1 cellular context compared by ENCODE assay signal in genomic region chrX:103666202-103667107, GRCh38.
TF ChIP-seq lines count a peak whose summit lies in the region.

No MANE protein-coding gene starts in this region.

TF ChIP-seq in K562, 482 proteins besides CTCF, POLR2A, EP300 and RAD21:
- no peak for TF ChIP-seq BRD4 (IDR thresholded peaks at IDR 0.05)
- no peak for TF ChIP-seq KLF1 (tag; IDR thresholded peaks at IDR 0.05)
- TF ChIP-seq HNRNPH1 (optimal IDR thresholded peaks at IDR 0.05; ENCODE audit: low read depth, low read length) = no peak
- no peak for TF ChIP-seq ELF4 (CRISPR knock-in tag; IDR thresholded peaks at IDR 0.05)
- TF ChIP-seq SMARCC2 (IDR thresholded peaks at IDR 0.05; ENCODE audit: low read depth) = no peak
- TF ChIP-seq TCF7L2 (IDR thresholded peaks at IDR 0.05; ENCODE audit: low read depth, low read length) = no peak
- TF ChIP-seq ZBTB43 (CRISPR knock-in tag; IDR thresholded peaks at IDR 0.05) = no peak
- no peak for TF ChIP-seq ZKSCAN1 (IDR thresholded peaks at IDR 0.05; ENCODE audit: low read depth, low read length)
